35 cellular contexts compared by ENCODE assay signal in the genomic region with DNA sequence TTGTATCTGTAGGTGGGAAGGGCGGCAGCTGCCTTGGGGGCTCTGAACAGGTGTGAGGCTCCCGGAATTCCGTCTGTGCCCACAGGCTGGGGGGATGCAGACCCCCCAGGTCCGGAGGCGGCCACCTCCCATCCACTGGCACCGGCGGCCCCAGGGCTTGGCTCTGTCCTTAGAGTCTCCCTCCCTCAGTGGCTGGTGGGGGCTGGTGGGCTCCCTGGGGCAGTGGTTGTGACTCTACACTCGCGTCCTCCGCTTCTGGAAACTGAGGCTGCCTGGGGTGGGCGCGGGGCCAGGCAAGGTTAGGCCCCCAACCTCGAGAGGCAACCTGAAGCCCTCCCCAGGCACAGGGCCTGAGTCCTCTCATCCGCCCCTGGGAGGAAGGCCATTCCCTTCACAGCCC.
"Had no signal": no experiment of that assay in that cellular context is flagged by ENCODE, and none has a peak within 500 bp of the region (broad histone marks: within the 10 kb centered on the region; RNA-seq: fewer than 3 reads in every experiment).

No MANE protein-coding gene starts in this region.

- H3K9ac ChIP-seq: KMS-11 had no signal

- DNase-seq: Karpas-422, Kasumi-1, KBM-7, KG1, MG63, MM.1S, MV-4-11, NCI-H1048, NCI-H1092, NCI-H1092 treated with DMSO at 0.1 percent for 48 hours, NCI-H1105, NCI-H1105 treated with DMSO at 0.1 percent for 48 hours, NCI-H1417, NCI-H1417 treated with DMSO at 0.1 percent for 48 hours, NCI-H1436, NCI-H1436 treated with DMSO at 0.1 percent for 48 hours, NCI-H146, NCI-H1694, NCI-H1694 treated with DMSO at 0.1 percent for 48 hours, NCI-H187, NCI-H187 treated with DMSO at 0.1 percent for 48 hours, NCI-H1930, NCI-H2029, NCI-H2029 treated with DMSO at 0.1 percent for 48 hours, NCI-H2081, NCI-H2081 treated with DMSO at 0.1 percent for 48 hours, NCI-H2107, NCI-H2171, NCI-H2171 treated with DMSO at 0.1 percent for 48 hours, NCI-H2227 treated with DMSO at 0.1 percent for 48 hours, NCI-H226, NCI-H345, NCI-H446, NCI-H446 treated with DMSO at 0.1 percent for 48 hours had no signal

- H3K36me3 ChIP-seq: MG63 had no signal

- H3K27ac ChIP-seq: KMS-11 had no signal

- H3K27me3 ChIP-seq: MG63 had no signal

- H3K4me2 ChIP-seq: KMS-11 had no signal

- H3K4me3 ChIP-seq: MG63 had no signal

- H3K9me3 ChIP-seq: MG63 had no signal
